28 cellular contexts compared by ENCODE assay signal in the genomic region with DNA sequence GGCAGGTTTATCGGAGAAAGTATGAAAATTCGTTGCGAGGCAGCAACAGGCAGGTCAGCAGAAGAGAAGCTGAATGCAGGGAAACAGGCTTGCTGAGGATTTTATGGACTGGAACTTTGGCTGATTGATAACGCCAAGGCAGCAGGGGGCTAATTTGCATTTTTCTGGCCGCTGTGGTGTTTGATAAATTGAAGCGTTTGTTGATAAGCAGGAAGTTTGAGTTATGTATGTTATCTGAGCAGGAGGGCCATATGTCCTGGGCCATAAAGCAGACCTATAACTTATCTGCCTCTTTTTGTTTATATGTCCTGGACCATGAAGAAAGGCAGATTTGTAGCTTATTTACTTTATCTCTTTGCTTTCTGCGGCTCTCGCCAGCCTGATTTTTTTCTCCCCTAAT.
"Had no signal": no experiment of that assay in that cellular context is flagged by ENCODE, and none has a peak within 500 bp of the region (broad histone marks: within the 10 kb centered on the region; RNA-seq: fewer than 3 reads in every experiment).

No MANE protein-coding gene starts in this region.

- DNase-seq: hypothalamus; immature natural killer cell; kidney; left colon; left ventricle myocardium inferior; naive thymus-derived CD8-positive, alpha-beta T cell; nucleus accumbens; pancreas; posterior cingulate gyrus; retina; right cardiac atrium; stimulated activated CD4-positive, alpha-beta T cell treated with anti-CD3 and anti-CD28 coated beads, Interleukin-12 subunit alpha, Interleukin-12 subunit beta, amount 100 ng/mL, for 4 hours; stimulated activated CD4-positive, alpha-beta T cell treated with anti-CD3 and anti-CD28 coated beads, Interleukin-15, amount 100 ng/mL, for 24 hours; stimulated activated CD4-positive, alpha-beta T cell treated with anti-CD3 and anti-CD28 coated beads, Interleukin-2, amount 100 ng/mL, for 24 hours; stimulated activated CD4-positive, alpha-beta T cell treated with anti-CD3 and anti-CD28 coated beads, Interleukin-4, amount 100 ng/mL, for 1 hour; stimulated activated naive B cell treated with anti-CD40 and anti-IgM and Interleukin-4, amounts not matched to agents 10 μg/mL and 1 μg/mL and 100 μg/mL, for 72 hours; stimulated activated naive CD8-positive, alpha-beta T cell treated with anti-CD3 and anti-CD28 coated beads, Interleukin-15, Interleukin-2, amounts not matched to agents 100 U/mL and 50 U/mL, for 24 hours; stomach; tibial artery; trophoblast cell; upper lobe of right lung had no signal

- H3K9me3 Mint-ChIP-seq: immature natural killer cell; stimulated activated naive B cell treated with anti-CD40 and anti-IgM and Interleukin-4, amounts not matched to agents 10 μg/mL and 1 μg/mL and 100 μg/mL, for 72 hours had no signal

- H3K27ac Mint-ChIP-seq: immature natural killer cell; naive thymus-derived CD8-positive, alpha-beta T cell; nephron; stimulated activated naive B cell treated with anti-CD40 and anti-IgM and Interleukin-4, amounts not matched to agents 10 μg/mL and 1 μg/mL and 100 μg/mL, for 72 hours had no signal

- ATAC-seq: left colon; naive thymus-derived CD8-positive, alpha-beta T cell; pancreas; right cardiac atrium; sciatic nerve; stimulated activated naive B cell treated with anti-CD40 and anti-IgM and Interleukin-4, amounts not matched to agents 10 μg/mL and 1 μg/mL and 100 μg/mL, for 72 hours; stimulated activated naive CD8-positive, alpha-beta T cell treated with anti-CD3 and anti-CD28 coated beads, Interleukin-15, Interleukin-2, amounts not matched to agents 100 U/mL and 50 U/mL, for 24 hours; upper lobe of right lung had no signal

- H3K4me1 Mint-ChIP-seq: immature natural killer cell; naive thymus-derived CD8-positive, alpha-beta T cell; nephron; neural crest cell; stimulated activated naive B cell treated with anti-CD40 and anti-IgM and Interleukin-4, amounts not matched to agents 10 μg/mL and 1 μg/mL and 100 μg/mL, for 72 hours had no signal

- H3K4me3 ChIP-seq: left ventricle myocardium inferior, lung, pancreas, prostate gland, skin epidermis, stomach, thoracic aorta, tibial artery, upper lobe of right lung had no signal

- H3K27me3 Mint-ChIP-seq: stimulated activated naive B cell treated with anti-CD40 and anti-IgM and Interleukin-4, amounts not matched to agents 10 μg/mL and 1 μg/mL and 100 μg/mL, for 72 hours had no signal

- H3K36me3 ChIP-seq: left ventricle myocardium inferior, pancreas, prostate gland, stomach, thoracic aorta, tibial artery, upper lobe of right lung had no signal

- H3K27me3 ChIP-seq: pancreas, stomach, tibial artery, upper lobe of right lung had no signal

- H3K36me3 Mint-ChIP-seq: immature natural killer cell; naive thymus-derived CD8-positive, alpha-beta T cell; stimulated activated naive B cell treated with anti-CD40 and anti-IgM and Interleukin-4, amounts not matched to agents 10 μg/mL and 1 μg/mL and 100 μg/mL, for 72 hours had no signal

- H3K4me1 ChIP-seq: left ventricle myocardium inferior, pancreas, prostate gland, stomach, tibial artery, upper lobe of right lung had no signal

- H3K27ac ChIP-seq: left ventricle myocardium inferior, pancreas, prostate gland, skin epidermis, stomach, thoracic aorta, tibial artery, upper lobe of right lung had no signal

- H3K4me3 Mint-ChIP-seq: immature natural killer cell; naive thymus-derived CD8-positive, alpha-beta T cell; nephron; neural crest cell; stimulated activated naive B cell treated with anti-CD40 and anti-IgM and Interleukin-4, amounts not matched to agents 10 μg/mL and 1 μg/mL and 100 μg/mL, for 72 hours had no signal
